2 cellular contexts compared by ENCODE assay signal in the genomic region with DNA sequence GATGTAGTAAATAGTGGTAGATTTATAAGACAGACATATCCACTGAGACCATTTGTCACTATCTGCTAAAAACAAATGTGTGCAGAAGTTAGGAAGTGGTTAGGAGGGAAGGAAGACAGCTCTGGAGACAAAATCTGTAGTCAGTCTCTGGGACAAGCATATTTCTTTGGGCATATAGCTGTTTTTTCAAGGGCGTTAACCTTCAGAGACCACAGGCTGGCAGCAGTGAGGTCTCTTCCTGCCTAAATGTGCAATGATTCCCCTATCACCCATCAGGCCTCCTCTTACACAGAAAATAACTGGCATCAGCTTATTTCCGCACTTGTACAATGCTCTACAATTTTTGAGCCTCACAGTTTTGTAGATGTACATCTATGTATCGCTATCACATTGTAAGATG.
TF ChIP-seq lines count a peak whose summit lies in the region.

No MANE protein-coding gene starts in this region.

TF ChIP-seq in HCT116, 20 proteins besides CTCF, POLR2A, EP300 and RAD21 (continued from another document):
- TF ChIP-seq ZBTB33 (IDR thresholded peaks at IDR 0.05; ENCODE audit: extremely low read depth, insufficient replicate concordance, low read length) (no peak), EZH2 (IDR thresholded peaks at IDR 0.05) (no peak), YY1 (IDR thresholded peaks at IDR 0.05; ENCODE audit: extremely low read depth, insufficient replicate concordance, low read depth, low read length) (no peak), TCF7L2 (IDR thresholded peaks at IDR 0.05; ENCODE audit: borderline replicate concordance, extremely low read depth, insufficient read depth, insufficient read length) (no peak), CBX3 (IDR thresholded peaks at IDR 0.05; ENCODE audit: low read depth) (no peak), SRF (IDR thresholded peaks at IDR 0.05; ENCODE audit: low read depth) (no peak)

TF ChIP-seq in SK-N-SH, 30 proteins besides CTCF, POLR2A, EP300 and RAD21 (continued from another document):
- TF ChIP-seq, protein P1, sequence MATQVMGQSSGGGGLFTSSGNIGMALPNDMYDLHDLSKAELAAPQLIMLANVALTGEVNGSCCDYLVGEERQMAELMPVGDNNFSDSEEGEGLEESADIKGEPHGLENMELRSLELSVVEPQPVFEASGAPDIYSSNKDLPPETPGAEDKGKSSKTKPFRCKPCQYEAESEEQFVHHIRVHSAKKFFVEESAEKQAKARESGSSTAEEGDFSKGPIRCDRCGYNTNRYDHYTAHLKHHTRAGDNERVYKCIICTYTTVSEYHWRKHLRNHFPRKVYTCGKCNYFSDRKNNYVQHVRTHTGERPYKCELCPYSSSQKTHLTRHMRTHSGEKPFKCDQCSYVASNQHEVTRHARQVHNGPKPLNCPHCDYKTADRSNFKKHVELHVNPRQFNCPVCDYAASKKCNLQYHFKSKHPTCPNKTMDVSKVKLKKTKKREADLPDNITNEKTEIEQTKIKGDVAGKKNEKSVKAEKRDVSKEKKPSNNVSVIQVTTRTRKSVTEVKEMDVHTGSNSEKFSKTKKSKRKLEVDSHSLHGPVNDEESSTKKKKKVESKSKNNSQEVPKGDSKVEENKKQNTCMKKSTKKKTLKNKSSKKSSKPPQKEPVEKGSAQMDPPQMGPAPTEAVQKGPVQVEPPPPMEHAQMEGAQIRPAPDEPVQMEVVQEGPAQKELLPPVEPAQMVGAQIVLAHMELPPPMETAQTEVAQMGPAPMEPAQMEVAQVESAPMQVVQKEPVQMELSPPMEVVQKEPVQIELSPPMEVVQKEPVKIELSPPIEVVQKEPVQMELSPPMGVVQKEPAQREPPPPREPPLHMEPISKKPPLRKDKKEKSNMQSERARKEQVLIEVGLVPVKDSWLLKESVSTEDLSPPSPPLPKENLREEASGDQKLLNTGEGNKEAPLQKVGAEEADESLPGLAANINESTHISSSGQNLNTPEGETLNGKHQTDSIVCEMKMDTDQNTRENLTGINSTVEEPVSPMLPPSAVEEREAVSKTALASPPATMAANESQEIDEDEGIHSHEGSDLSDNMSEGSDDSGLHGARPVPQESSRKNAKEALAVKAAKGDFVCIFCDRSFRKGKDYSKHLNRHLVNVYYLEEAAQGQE (IDR thresholded peaks at IDR 0.05; ENCODE audit: low read depth, low read length) = no peak
- TF ChIP-seq YY1 (IDR thresholded peaks at IDR 0.05; ENCODE audit: low read depth) = no peak
- TF ChIP-seq NRF1 (IDR thresholded peaks at IDR 0.05; ENCODE audit: low read depth, low read length) = no peak
- TF ChIP-seq MEF2A (IDR thresholded peaks at IDR 0.05; ENCODE audit: borderline replicate concordance, low read depth) = no peak
- no peak for TF ChIP-seq TAF1 (IDR thresholded peaks at IDR 0.05; ENCODE audit: borderline replicate concordance, low read depth, low read length)
- no peak for TF ChIP-seq FOXM1 (IDR thresholded peaks at IDR 0.05; ENCODE audit: low read depth)
- TF ChIP-seq POLR2AphosphoS5 (IDR thresholded peaks at IDR 0.05; ENCODE audit: low read depth, low read length) = no peak
TF ChIP-seq in SK-N-SH: peak in this region for 0.
